Comparison of ENCODE assay signal across 24 cellular contexts in the genomic region with DNA sequence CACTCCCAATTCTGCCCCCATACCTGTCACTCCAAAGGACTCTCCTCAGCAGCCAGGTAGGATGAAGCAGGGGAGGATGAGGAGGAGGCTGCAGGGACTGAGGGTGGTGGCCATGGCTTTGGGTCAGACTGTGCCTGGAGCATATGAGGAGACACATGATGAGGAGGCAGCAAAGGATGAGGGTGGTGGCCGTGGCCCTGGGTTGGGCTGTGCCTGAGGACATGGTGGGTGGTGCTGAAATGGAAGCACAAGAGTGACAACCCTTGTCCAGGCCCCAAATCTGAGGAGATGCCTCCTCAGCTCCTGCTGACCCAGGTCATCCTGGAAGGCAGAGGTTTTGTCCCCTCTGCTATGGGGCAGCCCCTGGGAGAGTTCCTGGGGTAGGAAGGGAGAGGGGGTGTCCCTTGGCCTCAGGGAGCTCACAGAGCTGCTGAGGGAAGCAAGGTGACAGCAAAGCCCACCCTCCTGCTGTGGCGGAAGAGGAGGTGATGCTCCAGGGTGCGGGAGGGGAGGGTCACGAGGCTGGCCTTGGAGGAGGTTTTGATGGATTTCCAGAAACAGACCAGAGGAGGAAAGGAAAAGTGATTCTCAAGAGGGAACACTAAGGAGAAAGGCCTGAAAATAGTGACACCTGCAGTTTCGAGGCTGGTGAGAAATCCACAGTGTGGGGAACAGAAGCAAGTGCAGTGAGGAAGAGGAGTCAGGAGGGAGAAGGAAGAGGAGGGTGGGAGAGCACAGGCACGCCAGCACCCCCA. TPM values are rescaled to one million over a fixed set of nuclear protein-coding genes. Genes with fewer than 3 reads are reported as not detected.
DNase-seq lines count a peak whose midpoint lies in the region; ATAC-seq, FAIRE-seq and TF ChIP-seq lines count a peak whose summit lies in the region.
"Had no signal": no experiment of that assay in that cellular context is flagged by ENCODE, and none has a peak within 500 bp of the region (broad histone marks: within the 10 kb centered on the region; RNA-seq: fewer than 3 reads in every experiment).

No MANE protein-coding gene starts in this region.

- no peak for TF ChIP-seq CTCF in chondrocyte (IDR thresholded peaks at IDR 0.05)
- TF ChIP-seq CTCF in osteocyte (IDR thresholded peaks at IDR 0.05), result no peak
- TF ChIP-seq CTCF in upper lobe of right lung (IDR thresholded peaks at IDR 0.05), result no peak
- no peak for TF ChIP-seq CTCF in HepG2 (CRISPR knock-in tag; IDR thresholded peaks at IDR 0.05)
- TF ChIP-seq CTCF in D721Med (IDR thresholded peaks at IDR 0.05; ENCODE audit: insufficient read depth, missing control alignments), result no peak

- H3K9ac ChIP-seq in HepG2 (ENCODE audit: insufficient read depth, low read depth, low read length), result no peak overlapping the region

- CTCF ChIA-PET in activated CD8-positive, alpha-beta memory T cell treated with anti-CD3 and anti-CD28 coated beads, Interleukin-2, amount 10 ng/mL, durations not matched to agents 7 days and 5 days (lab: Charles Lee), result no interaction called here
- CTCF ChIA-PET in HepG2 (lab: Yijun Ruan, JAX; ENCODE audit: low intra/inter-chr PET ratio, low total read pairs), result interaction anchor here (1.6 kb wide), 1 partner anchor 84 kb away, joined by 7 read pairs; no protein-coding TSS in a partner anchor

- peaks cover 7% of the 10 kb centered on the region for H3K4me1 ChIP-seq in upper lobe of right lung
- peaks cover 13% of the 10 kb centered on the region for H3K4me1 ChIP-seq in HepG2 (ENCODE audit: insufficient read depth, low read length)

- FAIRE-seq in HepG2 (lab: Jason Lieb, UNC) (no peak), D721Med (lab: Jason Lieb, UNC) (no peak)
- FAIRE-seq: GM19239, H1 had no signal

- peak; percentile 30 for DNase-seq in activated CD8-positive, alpha-beta memory T cell treated with anti-CD3 and anti-CD28 coated beads, Interleukin-2, amount 10 ng/mL, durations not matched to agents 7 days and 5 days
- no peak for DNase-seq in activated CD8-positive, alpha-beta memory T cell treated with anti-CD3 and anti-CD28 coated beads, Interleukin-2, amount 50 U/mL, for 4 hours
- DNase-seq in chondrocyte (ENCODE audit: low spot score) (peak; percentile 68), osteocyte (ENCODE audit: extremely low spot score, unreplicated experiment) (peak; percentile 69), upper lobe of right lung (peak; percentile 42), DMS114 treated with DMSO at 0.1 percent for 48 hours (lab: John Stamatoyannopoulos, UW; ENCODE audit: unreplicated experiment) (no peak), HepG2 (ENCODE audit: low spot score) (no peak), D721Med (ENCODE audit: insufficient read length, low spot score) (no peak)
- DNase-seq: AML-193, EL, GF-D8, Karpas-422, NCI-H1417, NCI-H1694 treated with DMSO at 0.1 percent for 48 hours, NCI-H446, NCI-H526 had no signal

- BruUV-seq in HepG2 (replicated peaks; lab: Mats Ljungman, UMichigan), result no TSS peak

- TF ChIP-seq EP300 in HepG2 (IDR thresholded peaks at IDR 0.05; ENCODE audit: low read depth in 2 of 2, low read length in 2 of 2), result no peak
- no peak for TF ChIP-seq EP300 in HepG2 (CRISPR knock-in tag; IDR thresholded peaks at IDR 0.05; ENCODE audit: borderline replicate concordance)

- H3K36me3 Mint-ChIP-seq in activated CD8-positive, alpha-beta memory T cell treated with anti-CD3 and anti-CD28 coated beads, Interleukin-2, amount 10 ng/mL, durations not matched to agents 7 days and 5 days, result no peaks in the 10 kb centered on the region
- H3K36me3 Mint-ChIP-seq in chondrocyte (ENCODE audit: low read depth) (peaks cover 2% of the 10 kb centered on the region), osteocyte (ENCODE audit: unreplicated experiment) (no peaks in the 10 kb centered on the region)

- intact Hi-C loops in upper lobe of right lung (cut with DNase I), result no loop called here
- intact Hi-C loops in HepG2 (cut with micrococcal nuclease; ENCODE audit: unreplicated experiment), result no loop called here

- ATAC-seq in activated CD8-positive, alpha-beta memory T cell treated with anti-CD3 and anti-CD28 coated beads, Interleukin-2, amount 10 ng/mL, durations not matched to agents 7 days and 5 days, result no peak
- ATAC-seq in upper lobe of right lung (no peak), HepG2 (no peak)
- ATAC-seq: HCT116, Right ventricle myocardium inferior had no signal

- TF ChIP-seq RAD21 in HepG2 (CRISPR knock-in tag; IDR thresholded peaks at IDR 0.05), result no peak

- H3K4me3 ChIP-seq in upper lobe of right lung, result no peak overlapping the region
- H3K4me3 ChIP-seq in HepG2 (replicated peaks in 1 of 3; ENCODE audit: insufficient read depth in 1 of 3, low read depth in 2 of 3, low read length in 3 of 3), result no peak overlapping the region
- H3K4me3 ChIP-seq: SJSA1 had no signal

- no peaks in the 10 kb centered on the region for H4K20me1 ChIP-seq in HepG2 (ENCODE audit: insufficient read depth, low read length)

- peaks cover 11% of the 10 kb centered on the region for H3K4me1 Mint-ChIP-seq in activated CD8-positive, alpha-beta memory T cell treated with anti-CD3 and anti-CD28 coated beads, Interleukin-2, amount 10 ng/mL, durations not matched to agents 7 days and 5 days
- peaks cover 10% of the 10 kb centered on the region for H3K4me1 Mint-ChIP-seq in chondrocyte (ENCODE audit: low read depth)
- H3K4me1 Mint-ChIP-seq in osteocyte (ENCODE audit: unreplicated experiment), result peaks cover 8% of the 10 kb centered on the region

- H2AFZ ChIP-seq in HepG2 (ENCODE audit: low read length), result no peak overlapping the region

- H3K27me3 ChIP-seq in upper lobe of right lung (no peaks in the 10 kb centered on the region), HepG2 (ENCODE audit: control insufficient read depth in 1 of 2, insufficient read depth in 2 of 2, low read length in 2 of 2) (peaks cover 9 to 66% of the 10 kb centered on the region in 2 experiments)
- H3K27me3 ChIP-seq: SJSA1 had no signal

- H3K9me3 ChIP-seq in upper lobe of right lung (no peaks in the 10 kb centered on the region), HepG2 (ENCODE audit: low read length) (no peaks in the 10 kb centered on the region)
- H3K9me3 ChIP-seq: SJSA1 had no signal

- H3K36me3 ChIP-seq in upper lobe of right lung, result no peaks in the 10 kb centered on the region
- no peaks in the 10 kb centered on the region for H3K36me3 ChIP-seq in HepG2 (replicated peaks in 1 of 2; ENCODE audit: control insufficient read depth in 1 of 2, insufficient read depth in 2 of 2, low read length in 2 of 2)
- H3K36me3 ChIP-seq: SJSA1 had no signal

- H3K27ac ChIP-seq in upper lobe of right lung, result no peak overlapping the region
- no peak overlapping the region for H3K27ac ChIP-seq in HepG2 (ENCODE audit: extremely low read length, insufficient read depth, low read length)
- H3K27ac ChIP-seq: SJSA1 had no signal

- TF ChIP-seq POLR2A in HepG2 (IDR thresholded peaks at IDR 0.05; ENCODE audit: insufficient read depth in 1 of 2, low read depth in 2 of 2, low read length in 2 of 2), result no peak

- POLR2A ChIA-PET in HepG2 (lab: Yijun Ruan, JAX), result no interaction called here

- no peaks in the 10 kb centered on the region for H3K9me3 Mint-ChIP-seq in activated CD8-positive, alpha-beta memory T cell treated with anti-CD3 and anti-CD28 coated beads, Interleukin-2, amount 10 ng/mL, durations not matched to agents 7 days and 5 days (ENCODE audit: low read depth)
- no peaks in the 10 kb centered on the region for H3K9me3 Mint-ChIP-seq in chondrocyte (ENCODE audit: low read depth)
- H3K9me3 Mint-ChIP-seq in osteocyte (ENCODE audit: unreplicated experiment), result no peaks in the 10 kb centered on the region

- H3K79me2 ChIP-seq in HepG2 (ENCODE audit: insufficient read depth, low read length), result no peaks in the 10 kb centered on the region

- 10% methylated on average over 6 of the region's 6 CpGs for WGBS in HepG2 (ENCODE audit: low lambda C conversion rate)

- H3K27me3 Mint-ChIP-seq in activated CD8-positive, alpha-beta memory T cell treated with anti-CD3 and anti-CD28 coated beads, Interleukin-2, amount 10 ng/mL, durations not matched to agents 7 days and 5 days, result peaks cover 48% of the 10 kb centered on the region
- peaks cover 4% of the 10 kb centered on the region for H3K27me3 Mint-ChIP-seq in chondrocyte (ENCODE audit: low read depth)
- peaks cover 11% of the 10 kb centered on the region for H3K27me3 Mint-ChIP-seq in osteocyte (ENCODE audit: unreplicated experiment)

- no peak overlapping the region for H3K27ac Mint-ChIP-seq in activated CD8-positive, alpha-beta memory T cell treated with anti-CD3 and anti-CD28 coated beads, Interleukin-2, amount 10 ng/mL, durations not matched to agents 7 days and 5 days
- H3K27ac Mint-ChIP-seq in chondrocyte (ENCODE audit: unreplicated experiment) (no peak overlapping the region), osteocyte (ENCODE audit: unreplicated experiment) (no peak overlapping the region)

- in situ Hi-C loops in HepG2 (cut with HindIII; ENCODE audit: extremely low pct_ligation_motif_present, low pct_unique_long_range_greater_than_20kb), result no loop called here

- no peak overlapping the region for H3K4me2 ChIP-seq in HepG2 (ENCODE audit: low read depth, low read length)

- H3K4me3 Mint-ChIP-seq in activated CD8-positive, alpha-beta memory T cell treated with anti-CD3 and anti-CD28 coated beads, Interleukin-2, amount 10 ng/mL, durations not matched to agents 7 days and 5 days, result no peak overlapping the region
- H3K4me3 Mint-ChIP-seq in chondrocyte (ENCODE audit: unreplicated experiment), result no peak overlapping the region
- no peak overlapping the region for H3K4me3 Mint-ChIP-seq in osteocyte (ENCODE audit: unreplicated experiment)
- H3K4me3 Mint-ChIP-seq: CD14-positive monocyte had no signal

RNA-seq across cellular contexts. Expression of gene RAET1G, which starts 4.6 kb away (rescaled TPM):
- not detected for total RNA-seq in activated CD8-positive, alpha-beta memory T cell treated with anti-CD3 and anti-CD28 coated beads, Interleukin-2, amount 10 ng/mL, durations not matched to agents 7 days and 5 days
- total RNA-seq in chondrocyte (0.51 to 0.60 TPM (median 0.54 TPM) in 3 replicates), osteocyte (0.55 and 0.73 TPM in 2 replicates), upper lobe of right lung (1.2 TPM), HepG2 (2016; rRNA removed; fragmentation: Illumina TruSeq; extraction: Trizol) (not detected in 2 replicates)
- not detected in 2 replicates for total RNA-seq in HepG2 (2016; cell fraction: cytosol; rRNA removed; fragmentation: Illumina TruSeq; extraction: Trizol; ENCODE audit: low read depth)
- total RNA-seq in HepG2 (2016; cell fraction: insoluble cytoplasmic fraction; rRNA removed; fragmentation: Illumina TruSeq; extraction: Trizol), result not detected in 2 replicates
- total RNA-seq in HepG2 (2016; cell fraction: membrane; rRNA removed; fragmentation: Illumina TruSeq; extraction: Trizol), result not detected in 2 replicates
- total RNA-seq in HepG2 (2016; cell fraction: nucleus; rRNA removed; fragmentation: Illumina TruSeq; extraction: Trizol), result not detected in 2 replicates
- not detected in 2 replicates for polyA plus RNA-seq in HepG2 (2011; rRNA removed)
- not detected in 2 replicates for polyA plus RNA-seq in HepG2 (2011; cell fraction: cytosol; rRNA removed)
- polyA plus RNA-seq in HepG2 (2011; cell fraction: nucleus; rRNA removed), result not detected in 2 replicates
- polyA plus RNA-seq in HepG2 (2012), result not detected in 2 replicates
- polyA plus RNA-seq in HepG2 (2016; cell fraction: cytosol; fragmentation: Illumina TruSeq; extraction: Trizol; ENCODE audit: low read depth), result not detected in 2 replicates
- polyA plus RNA-seq in HepG2 (2016; cell fraction: insoluble cytoplasmic fraction; fragmentation: Illumina TruSeq; extraction: Trizol; ENCODE audit: low read depth), result not detected in 2 replicates
- polyA plus RNA-seq in HepG2 (2016; cell fraction: membrane; fragmentation: Illumina TruSeq; extraction: Trizol; ENCODE audit: low read depth), result not detected in 2 replicates
- polyA plus RNA-seq in HepG2 (2016; cell fraction: nucleus; fragmentation: Illumina TruSeq; extraction: Trizol; ENCODE audit: insufficient read depth, low read depth), result not detected in 2 replicates
- polyA minus RNA-seq in HepG2 (2011; rRNA and poly(A)+ RNA removed; ENCODE audit: low replicate concordance), result 6.1 TPM in 1 of 2 replicates, not detected in the other
- polyA minus RNA-seq in HepG2 (2011; cell fraction: cytosol; rRNA and poly(A)+ RNA removed), result not detected in 2 replicates
- not detected in 2 replicates for polyA minus RNA-seq in HepG2 (2011; cell fraction: nucleus; rRNA and poly(A)+ RNA removed)
- total RNA-seq: H1 had no signal
- polyA plus RNA-seq: CD14-positive monocyte had no signal

RNA-seq across cellular contexts. Expression of gene RAET1E, which starts 20.4 kb away (rescaled TPM):
- not detected for total RNA-seq in activated CD8-positive, alpha-beta memory T cell treated with anti-CD3 and anti-CD28 coated beads, Interleukin-2, amount 10 ng/mL, durations not matched to agents 7 days and 5 days
- total RNA-seq in chondrocyte (not detected in 3 replicates), osteocyte (not detected in 2 replicates), upper lobe of right lung (0.96 TPM), HepG2 (2016; rRNA removed; fragmentation: Illumina TruSeq; extraction: Trizol) (not detected in 2 replicates)
- not detected in 2 replicates for total RNA-seq in HepG2 (2016; cell fraction: cytosol; rRNA removed; fragmentation: Illumina TruSeq; extraction: Trizol; ENCODE audit: low read depth)
- not detected in 2 replicates for total RNA-seq in HepG2 (2016; cell fraction: insoluble cytoplasmic fraction; rRNA removed; fragmentation: Illumina TruSeq; extraction: Trizol)
- not detected in 2 replicates for total RNA-seq in HepG2 (2016; cell fraction: membrane; rRNA removed; fragmentation: Illumina TruSeq; extraction: Trizol)
- not detected in 2 replicates for total RNA-seq in HepG2 (2016; cell fraction: nucleus; rRNA removed; fragmentation: Illumina TruSeq; extraction: Trizol)
- polyA plus RNA-seq in HepG2 (2011; rRNA removed), result not detected in 2 replicates
- not detected in 2 replicates for polyA plus RNA-seq in HepG2 (2011; cell fraction: cytosol; rRNA removed)
- not detected in 2 replicates for polyA plus RNA-seq in HepG2 (2011; cell fraction: nucleus; rRNA removed)
- polyA plus RNA-seq in HepG2 (2012), result not detected in 2 replicates
- not detected in 2 replicates for polyA plus RNA-seq in HepG2 (2016; cell fraction: cytosol; fragmentation: Illumina TruSeq; extraction: Trizol; ENCODE audit: low read depth)
- polyA plus RNA-seq in HepG2 (2016; cell fraction: insoluble cytoplasmic fraction; fragmentation: Illumina TruSeq; extraction: Trizol; ENCODE audit: low read depth), result not detected in 2 replicates
- not detected in 2 replicates for polyA plus RNA-seq in HepG2 (2016; cell fraction: membrane; fragmentation: Illumina TruSeq; extraction: Trizol; ENCODE audit: low read depth)
- not detected in 2 replicates for polyA plus RNA-seq in HepG2 (2016; cell fraction: nucleus; fragmentation: Illumina TruSeq; extraction: Trizol; ENCODE audit: insufficient read depth, low read depth)
- 19.1 TPM in 1 of 2 replicates, not detected in the other for polyA minus RNA-seq in HepG2 (2011; rRNA and poly(A)+ RNA removed; ENCODE audit: low replicate concordance)
- polyA minus RNA-seq in HepG2 (2011; cell fraction: cytosol; rRNA and poly(A)+ RNA removed), result not detected in 2 replicates
- not detected in 2 replicates for polyA minus RNA-seq in HepG2 (2011; cell fraction: nucleus; rRNA and poly(A)+ RNA removed)
- total RNA-seq: H1, SJSA1 had no signal
- polyA plus RNA-seq: AG04450, CD14-positive monocyte, H1 had no signal

RNA-seq across cellular contexts. Expression of gene ULBP2, which starts 23.5 kb away (rescaled TPM):
- total RNA-seq in activated CD8-positive, alpha-beta memory T cell treated with anti-CD3 and anti-CD28 coated beads, Interleukin-2, amount 10 ng/mL, durations not matched to agents 7 days and 5 days, result under 1 TPM; 0.80 to 0.99 TPM
- 7.7 to 15.1 TPM (median 13.9 TPM) in 3 replicates for total RNA-seq in chondrocyte
- 2.1 and 2.9 TPM in 2 replicates for total RNA-seq in osteocyte
- 2.3 TPM for total RNA-seq in upper lobe of right lung
- total RNA-seq in HepG2 (2016; rRNA removed; fragmentation: Illumina TruSeq; extraction: Trizol), result not detected in 2 replicates
- total RNA-seq in HepG2 (2016; cell fraction: cytosol; rRNA removed; fragmentation: Illumina TruSeq; extraction: Trizol; ENCODE audit: low read depth), result not detected in 2 replicates
- total RNA-seq in HepG2 (2016; cell fraction: insoluble cytoplasmic fraction; rRNA removed; fragmentation: Illumina TruSeq; extraction: Trizol), result not detected in 2 replicates
- not detected in 2 replicates for total RNA-seq in HepG2 (2016; cell fraction: membrane; rRNA removed; fragmentation: Illumina TruSeq; extraction: Trizol)
- not detected in 2 replicates for total RNA-seq in HepG2 (2016; cell fraction: nucleus; rRNA removed; fragmentation: Illumina TruSeq; extraction: Trizol)
- polyA plus RNA-seq in HepG2 (2011; rRNA removed), result not detected in 2 replicates
- polyA plus RNA-seq in HepG2 (2011; cell fraction: cytosol; rRNA removed), result not detected in 2 replicates
- not detected in 2 replicates for polyA plus RNA-seq in HepG2 (2011; cell fraction: nucleus; rRNA removed)
- polyA plus RNA-seq in HepG2 (2012), result not detected in 2 replicates
- not detected in 2 replicates for polyA plus RNA-seq in HepG2 (2016; cell fraction: cytosol; fragmentation: Illumina TruSeq; extraction: Trizol; ENCODE audit: low read depth)
- not detected in 2 replicates for polyA plus RNA-seq in HepG2 (2016; cell fraction: insoluble cytoplasmic fraction; fragmentation: Illumina TruSeq; extraction: Trizol; ENCODE audit: low read depth)
- polyA plus RNA-seq in HepG2 (2016; cell fraction: membrane; fragmentation: Illumina TruSeq; extraction: Trizol; ENCODE audit: low read depth), result not detected in 2 replicates
- not detected in 2 replicates for polyA plus RNA-seq in HepG2 (2016; cell fraction: nucleus; fragmentation: Illumina TruSeq; extraction: Trizol; ENCODE audit: insufficient read depth, low read depth)
- polyA minus RNA-seq in HepG2 (2011; rRNA and poly(A)+ RNA removed; ENCODE audit: low replicate concordance), result not detected in 2 replicates
- not detected in 2 replicates for polyA minus RNA-seq in HepG2 (2011; cell fraction: cytosol; rRNA and poly(A)+ RNA removed)
- polyA minus RNA-seq in HepG2 (2011; cell fraction: nucleus; rRNA and poly(A)+ RNA removed), result not detected in 2 replicates
- total RNA-seq: H1 had no signal

RNA-seq across cellular contexts. Expression of gene ULBP1, which starts 45.4 kb away (rescaled TPM):
- 1 to 10 TPM in 1 of 2 experiments, under 1 TPM in 1; 0.82 to 1.2 TPM for total RNA-seq in activated CD8-positive, alpha-beta memory T cell treated with anti-CD3 and anti-CD28 coated beads, Interleukin-2, amount 10 ng/mL, durations not matched to agents 7 days and 5 days
- total RNA-seq in chondrocyte (2.8 to 29.8 TPM (median 29.8 TPM) in 3 replicates), osteocyte (10.7 and 11.5 TPM in 2 replicates), upper lobe of right lung (1.2 TPM), HepG2 (2016; rRNA removed; fragmentation: Illumina TruSeq; extraction: Trizol) (0.04 TPM in 1 of 2 replicates, not detected in the other)
- total RNA-seq in HepG2 (2016; cell fraction: cytosol; rRNA removed; fragmentation: Illumina TruSeq; extraction: Trizol; ENCODE audit: low read depth), result not detected in 2 replicates
- total RNA-seq in HepG2 (2016; cell fraction: insoluble cytoplasmic fraction; rRNA removed; fragmentation: Illumina TruSeq; extraction: Trizol), result 0.06 TPM in 1 of 2 replicates, not detected in the other
- total RNA-seq in HepG2 (2016; cell fraction: membrane; rRNA removed; fragmentation: Illumina TruSeq; extraction: Trizol), result not detected in 2 replicates
- 0.12 TPM in 1 of 2 replicates, not detected in the other for total RNA-seq in HepG2 (2016; cell fraction: nucleus; rRNA removed; fragmentation: Illumina TruSeq; extraction: Trizol)
- 0.08 and 0.09 TPM in 2 replicates for polyA plus RNA-seq in HepG2 (2011; rRNA removed)
- 0.11 and 0.13 TPM in 2 replicates for polyA plus RNA-seq in HepG2 (2011; cell fraction: cytosol; rRNA removed)
- 0.05 and 0.10 TPM in 2 replicates for polyA plus RNA-seq in HepG2 (2011; cell fraction: nucleus; rRNA removed)
- polyA plus RNA-seq in HepG2 (2012), result 0.27 and 0.39 TPM in 2 replicates
- not detected in 2 replicates for polyA plus RNA-seq in HepG2 (2016; cell fraction: cytosol; fragmentation: Illumina TruSeq; extraction: Trizol; ENCODE audit: low read depth)
- 0.09 TPM in 1 of 2 replicates, not detected in the other for polyA plus RNA-seq in HepG2 (2016; cell fraction: insoluble cytoplasmic fraction; fragmentation: Illumina TruSeq; extraction: Trizol; ENCODE audit: low read depth)
- polyA plus RNA-seq in HepG2 (2016; cell fraction: membrane; fragmentation: Illumina TruSeq; extraction: Trizol; ENCODE audit: low read depth), result not detected in 2 replicates
- polyA plus RNA-seq in HepG2 (2016; cell fraction: nucleus; fragmentation: Illumina TruSeq; extraction: Trizol; ENCODE audit: insufficient read depth, low read depth), result 0.16 TPM in 1 of 2 replicates, not detected in the other
- 0.06 and 0.21 TPM in 2 replicates for polyA minus RNA-seq in HepG2 (2011; rRNA and poly(A)+ RNA removed; ENCODE audit: low replicate concordance)
- not detected in 2 replicates for polyA minus RNA-seq in HepG2 (2011; cell fraction: cytosol; rRNA and poly(A)+ RNA removed)
- polyA minus RNA-seq in HepG2 (2011; cell fraction: nucleus; rRNA and poly(A)+ RNA removed), result 0.12 and 0.13 TPM in 2 replicates
- total RNA-seq: MCF 10A had no signal

RNA-seq across cellular contexts. Expression of gene LRP11, which starts 54.2 kb away (rescaled TPM):
- total RNA-seq in activated CD8-positive, alpha-beta memory T cell treated with anti-CD3 and anti-CD28 coated beads, Interleukin-2, amount 10 ng/mL, durations not matched to agents 7 days and 5 days, result 1 to 10 TPM; 2.9 to 3.1 TPM
- total RNA-seq in chondrocyte, result 61.4 to 81.7 TPM (median 61.9 TPM) in 3 replicates
- 59.6 and 75.2 TPM in 2 replicates for total RNA-seq in osteocyte
- 51.1 TPM for total RNA-seq in upper lobe of right lung
- 32.1 and 48.9 TPM in 2 replicates for total RNA-seq in HepG2 (2016; rRNA removed; fragmentation: Illumina TruSeq; extraction: Trizol)
- total RNA-seq in HepG2 (2016; cell fraction: cytosol; rRNA removed; fragmentation: Illumina TruSeq; extraction: Trizol; ENCODE audit: low read depth), result 13.6 and 13.7 TPM in 2 replicates
- total RNA-seq in HepG2 (2016; cell fraction: insoluble cytoplasmic fraction; rRNA removed; fragmentation: Illumina TruSeq; extraction: Trizol), result 32.2 and 47.6 TPM in 2 replicates
- 24.5 and 28.9 TPM in 2 replicates for total RNA-seq in HepG2 (2016; cell fraction: membrane; rRNA removed; fragmentation: Illumina TruSeq; extraction: Trizol)
- 41.9 and 47.5 TPM in 2 replicates for total RNA-seq in HepG2 (2016; cell fraction: nucleus; rRNA removed; fragmentation: Illumina TruSeq; extraction: Trizol)
- 32.4 and 35.8 TPM in 2 replicates for polyA plus RNA-seq in HepG2 (2011; rRNA removed)
- 25.8 and 29.0 TPM in 2 replicates for polyA plus RNA-seq in HepG2 (2011; cell fraction: cytosol; rRNA removed)
- polyA plus RNA-seq in HepG2 (2011; cell fraction: nucleus; rRNA removed), result 17.4 and 23.9 TPM in 2 replicates
- polyA plus RNA-seq in HepG2 (2012), result 41.6 TPM in 2 replicates
- 5.0 and 5.9 TPM in 2 replicates for polyA plus RNA-seq in HepG2 (2016; cell fraction: cytosol; fragmentation: Illumina TruSeq; extraction: Trizol; ENCODE audit: low read depth)
- 33.9 and 34.7 TPM in 2 replicates for polyA plus RNA-seq in HepG2 (2016; cell fraction: insoluble cytoplasmic fraction; fragmentation: Illumina TruSeq; extraction: Trizol; ENCODE audit: low read depth)
- 16.2 and 18.5 TPM in 2 replicates for polyA plus RNA-seq in HepG2 (2016; cell fraction: membrane; fragmentation: Illumina TruSeq; extraction: Trizol; ENCODE audit: low read depth)
- 61.0 and 62.4 TPM in 2 replicates for polyA plus RNA-seq in HepG2 (2016; cell fraction: nucleus; fragmentation: Illumina TruSeq; extraction: Trizol; ENCODE audit: insufficient read depth, low read depth)
- polyA minus RNA-seq in HepG2 (2011; rRNA and poly(A)+ RNA removed; ENCODE audit: low replicate concordance), result 115 and 160 TPM in 2 replicates
- polyA minus RNA-seq in HepG2 (2011; cell fraction: cytosol; rRNA and poly(A)+ RNA removed), result 33.6 and 36.5 TPM in 2 replicates
- 18.3 and 25.0 TPM in 2 replicates for polyA minus RNA-seq in HepG2 (2011; cell fraction: nucleus; rRNA and poly(A)+ RNA removed)

Comparison
In these comparisons a context has a peak if more than half of its experiments do, and no peak if none do; other contexts are left out.
1. DNase-seq: peak in activated CD8-positive, alpha-beta memory T cell treated with anti-CD3 and anti-CD28 coated beads, Interleukin-2, amount 10 ng/mL, durations not matched to agents 7 days and 5 days (single experiment), chondrocyte (single experiment), osteocyte (single experiment) and upper lobe of right lung (single experiment); none in activated CD8-positive, alpha-beta memory T cell treated with anti-CD3 and anti-CD28 coated beads, Interleukin-2, amount 50 U/mL, for 4 hours (single experiment), DMS114 treated with DMSO at 0.1 percent for 48 hours (single experiment), HepG2 (single experiment) and D721Med (single experiment).